17 cellular contexts compared by ENCODE assay signal in the genomic region with DNA sequence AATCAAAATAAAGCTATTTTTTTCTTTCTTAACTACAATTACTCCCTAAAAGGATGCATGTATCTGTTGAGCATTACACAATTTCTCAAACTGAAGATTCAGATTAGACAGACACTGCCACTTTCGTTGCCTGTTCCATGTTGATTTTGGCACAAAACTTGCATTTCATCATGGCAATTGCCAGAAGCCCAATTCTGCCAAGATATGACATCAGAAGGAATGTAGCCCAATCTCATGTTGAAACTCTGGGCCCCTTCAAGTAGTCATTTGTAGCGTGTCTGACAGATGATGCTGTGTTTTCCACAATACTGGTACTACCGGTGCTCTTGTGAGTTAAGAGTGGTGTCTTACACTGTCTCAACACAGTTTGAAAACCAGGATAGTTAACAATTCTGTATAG.
DNase-seq lines count a peak whose midpoint lies in the region; ATAC-seq, FAIRE-seq and TF ChIP-seq lines count a peak whose summit lies in the region.
"Had no signal": no experiment of that assay in that cellular context is flagged by ENCODE, and none has a peak within 500 bp of the region (broad histone marks: within the 10 kb centered on the region; RNA-seq: fewer than 3 reads in every experiment).

No MANE protein-coding gene starts in this region.

- H3K4me1 ChIP-seq in mucosa of descending colon (ENCODE audit: low read depth): no peaks in the 10 kb centered on the region
- peaks cover 13% of the 10 kb centered on the region for H3K4me1 ChIP-seq in upper lobe of right lung
- no peaks in the 10 kb centered on the region for H3K4me1 ChIP-seq in kidney (ENCODE audit: control insufficient read depth in 1 of 2, insufficient read depth in 1 of 2, low read depth in 1 of 2, low read length in 2 of 2)

- H3K36me3 ChIP-seq in mucosa of descending colon (ENCODE audit: low read depth) (no peaks in the 10 kb centered on the region), upper lobe of right lung (no peaks in the 10 kb centered on the region), kidney (ENCODE audit: control insufficient read depth in 1 of 2, insufficient read depth in 2 of 2, low read length in 2 of 2) (no peaks in the 10 kb centered on the region)
- H3K36me3 ChIP-seq: esophagus muscularis mucosa, neutrophil had no signal

- no peak for FAIRE-seq in kidney (lab: Jason Lieb, UNC)

- intact Hi-C loops in mucosa of descending colon (cut with DNase I, micrococcal nuclease): no loop called here
- intact Hi-C loops in upper lobe of right lung (cut with DNase I): no loop called here
- intact Hi-C loops in kidney (cut with DNase I): no loop called here

- DNase-seq in DMS 273 (lab: John Stamatoyannopoulos, UW; ENCODE audit: unreplicated experiment) (peak; percentile 7), DMS 273 treated with DMSO at 0.1 percent for 48 hours (lab: John Stamatoyannopoulos, UW) (no peak), fibroblast of mammary gland (ENCODE audit: low read depth) (peak; percentile 17), mucosa of descending colon (no peak), upper lobe of right lung (no peak), kidney (no peak), retina (no peak)
- DNase-seq: activated CD8-positive, alpha-beta T cell treated with anti-CD3 and anti-CD28 coated beads, Interleukin-2, amount 10 ng/mL, durations not matched to agents 7 days and 5 days; CD8-positive, alpha-beta T cell; NCI-H1417 treated with DMSO at 0.1 percent for 48 hours; NCI-H226; stimulated activated naive CD8-positive, alpha-beta T cell treated with anti-CD3 and anti-CD28 coated beads, Interleukin-15, amount 100 ng/mL, for 72 hours had no signal

- no peaks in the 10 kb centered on the region for H3K9me3 ChIP-seq in mucosa of descending colon
- H3K9me3 ChIP-seq in upper lobe of right lung: no peaks in the 10 kb centered on the region
- H3K9me3 ChIP-seq in kidney (ENCODE audit: control insufficient read depth in 1 of 2, low read length in 2 of 2): no peaks in the 10 kb centered on the region
- H3K9me3 ChIP-seq: esophagus muscularis mucosa, neutrophil had no signal

- ATAC-seq in mucosa of descending colon (peak; percentile 33), upper lobe of right lung (peak; percentile 55), GM21381 (IDR thresholded peaks at IDR 0.05; ENCODE audit: unreplicated experiment) (no peak)
- ATAC-seq: activated CD8-positive, alpha-beta T cell treated with anti-CD3 and anti-CD28 coated beads, Interleukin-2, amount 10 ng/mL, durations not matched to agents 7 days and 5 days; activated T-helper 17 cell treated with anti-CD3 and anti-CD28 coated beads, Interleukin-2, amount 50 U/mL, for 72 hours; CD8-positive, alpha-beta T cell; stimulated activated naive CD8-positive, alpha-beta T cell treated with anti-CD3 and anti-CD28 coated beads, Interleukin-15, amount 100 ng/mL, for 72 hours had no signal

- no peak for TF ChIP-seq CTCF in fibroblast of mammary gland (conservative IDR thresholded peaks at IDR 0.05; ENCODE audit: control insufficient read depth, insufficient read depth, low read depth, low read length)
- TF ChIP-seq CTCF in mucosa of descending colon (IDR thresholded peaks at IDR 0.05): no peak
- no peak for TF ChIP-seq CTCF in upper lobe of right lung (IDR thresholded peaks at IDR 0.05)
- no peak for TF ChIP-seq CTCF in kidney (IDR thresholded peaks at IDR 0.05; ENCODE audit: borderline replicate concordance, extremely low read depth, insufficient read depth)

- no peak overlapping the region for H3K27ac ChIP-seq in upper lobe of right lung
- no peak overlapping the region for H3K27ac ChIP-seq in kidney (ENCODE audit: low read depth in 2 of 2, low read length in 2 of 2)
- H3K27ac ChIP-seq: 22Rv1, neutrophil had no signal

- H3K4me3 ChIP-seq in fibroblast of mammary gland (ENCODE audit: control insufficient read depth, low read depth, low read length) (no peak overlapping the region), mucosa of descending colon (no peak overlapping the region), upper lobe of right lung (no peak overlapping the region), kidney (ENCODE audit: low read length in 2 of 2) (no peak overlapping the region)
- H3K4me3 ChIP-seq: esophagus muscularis mucosa had no signal

- H3K27me3 ChIP-seq in upper lobe of right lung: no peaks in the 10 kb centered on the region
- H3K27me3 ChIP-seq: esophagus muscularis mucosa, neutrophil had no signal

- no peak overlapping the region for H3K9ac ChIP-seq in kidney (ENCODE audit: low read length in 2 of 2)

Comparison
In these comparisons a context has a peak if more than half of its experiments do, and no peak if none do; other contexts are left out.
1. DNase-seq: peak in DMS 273 (single experiment) and fibroblast of mammary gland (single experiment); none in DMS 273 treated with DMSO at 0.1 percent for 48 hours (single experiment), mucosa of descending colon (0 of 3), upper lobe of right lung (single experiment), kidney (single experiment) and retina (single experiment).